In genomic region chr1:51515982-51516638, GRCh38 we compare ENCODE assay signal across 9 cellular contexts. TPM values are rescaled to one million over a fixed set of nuclear protein-coding genes. Genes with fewer than 3 reads are reported as not detected.
DNase-seq lines count a peak whose midpoint lies in the region; ATAC-seq, FAIRE-seq and TF ChIP-seq lines count a peak whose summit lies in the region.
"Had no signal": no experiment of that assay in that cellular context is flagged by ENCODE, and none has a peak within 500 bp of the region (broad histone marks: within the 10 kb centered on the region; RNA-seq: fewer than 3 reads in every experiment).

No MANE protein-coding gene starts in this region.

- H3K4me2 ChIP-seq in keratinocyte (ENCODE audit: control insufficient read depth, extremely low read depth, insufficient read depth, low read depth, low read length) = peak overlapping the region; percentile 74

- H3K36me3 ChIP-seq in keratinocyte (ENCODE audit: control insufficient read depth in 2 of 2, extremely low read depth in 1 of 2, insufficient read depth in 2 of 2, low read length in 2 of 2) = no peaks in the 10 kb centered on the region

- intact Hi-C loops in activated CD8-positive, alpha-beta T cell treated with anti-CD3 and anti-CD28 coated beads for 36 hours (cut with micrococcal nuclease) = no loop called here

- no peaks in the 10 kb centered on the region for H3K9me3 ChIP-seq in keratinocyte (ENCODE audit: control insufficient read depth, low read depth, low read length)

- no peak for FAIRE-seq in keratinocyte (lab: Jason Lieb, UNC)

- H4K20me1 ChIP-seq in keratinocyte (ENCODE audit: control insufficient read depth, extremely low read depth, insufficient read depth, low read length) = no peaks in the 10 kb centered on the region

- DNase-seq in activated CD8-positive, alpha-beta T cell treated with anti-CD3 and anti-CD28 coated beads for 36 hours = no peak
- DNase-seq in activated CD8-positive, alpha-beta T cell treated with anti-CD3 and anti-CD28 coated beads, Interleukin-2, amount 10 ng/mL, durations not matched to agents 7 days and 5 days = no peak
- DNase-seq in keratinocyte (ENCODE audit: low read depth, low spot score) = no peak
- no peak for DNase-seq in stimulated activated naive B cell treated with anti-CD40 and anti-IgM and Interleukin-4, amounts not matched to agents 10 μg/mL and 1 μg/mL and 100 μg/mL, for 72 hours
- DNase-seq in stimulated activated CD4-positive, alpha-beta T cell treated with anti-CD3 and anti-CD28 coated beads, Interleukin-12 subunit alpha, Interleukin-12 subunit beta, amount 100 ng/mL, for 4 hours = no peak
- no peak for DNase-seq in NCI-H146 treated with DMSO at 0.1 percent for 48 hours (lab: John Stamatoyannopoulos, UW; ENCODE audit: unreplicated experiment)
- DNase-seq: NCI-H526 had no signal

- dilution Hi-C loops in keratinocyte (cut with MboI; ENCODE audit: extremely low pct_ligation_motif_present, low sequenced_read_pairs) = no loop called here

- no peaks in the 10 kb centered on the region for H3K27me3 ChIP-seq in keratinocyte (ENCODE audit: control insufficient read depth, extremely low read depth, insufficient read depth, low read length)

- no peaks in the 10 kb centered on the region for H3K27me3 Mint-ChIP-seq in activated CD8-positive, alpha-beta T cell treated with anti-CD3 and anti-CD28 coated beads for 36 hours
- no peaks in the 10 kb centered on the region for H3K27me3 Mint-ChIP-seq in activated CD8-positive, alpha-beta T cell treated with anti-CD3 and anti-CD28 coated beads, Interleukin-2, amount 10 ng/mL, durations not matched to agents 7 days and 5 days (ENCODE audit: low read depth)
- no peaks in the 10 kb centered on the region for H3K27me3 Mint-ChIP-seq in stimulated activated naive B cell treated with anti-CD40 and anti-IgM and Interleukin-4, amounts not matched to agents 10 μg/mL and 1 μg/mL and 100 μg/mL, for 72 hours

- no peaks in the 10 kb centered on the region for H3K9me1 ChIP-seq in keratinocyte (ENCODE audit: control insufficient read depth, extremely low read depth, insufficient read depth, low read length)

- CTCF ChIA-PET in activated CD8-positive, alpha-beta T cell treated with anti-CD3 and anti-CD28 coated beads for 36 hours (lab: Charles Lee) = interaction anchor here (1.0 to 1.5 kb wide), 2 partner anchors 11 to 17 kb away, joined by 3 to 5 read pairs; no protein-coding TSS in a partner anchor
- CTCF ChIA-PET in activated CD8-positive, alpha-beta T cell treated with anti-CD3 and anti-CD28 coated beads, Interleukin-2, amount 10 ng/mL, durations not matched to agents 7 days and 5 days (lab: Charles Lee) = interaction anchor here (0.9 to 1.5 kb wide), 5 partner anchors 18 to 111 kb away, joined by 3 to 5 read pairs (median 3); no protein-coding TSS in a partner anchor

- no peak overlapping the region for H2AFZ ChIP-seq in keratinocyte (ENCODE audit: control insufficient read depth, low read length)

- H3K79me2 ChIP-seq in keratinocyte (ENCODE audit: control insufficient read depth, insufficient read depth, low read length) = peaks cover 74% of the 10 kb centered on the region

- H3K9me3 Mint-ChIP-seq in activated CD8-positive, alpha-beta T cell treated with anti-CD3 and anti-CD28 coated beads for 36 hours = no peaks in the 10 kb centered on the region
- H3K9me3 Mint-ChIP-seq in activated CD8-positive, alpha-beta T cell treated with anti-CD3 and anti-CD28 coated beads, Interleukin-2, amount 10 ng/mL, durations not matched to agents 7 days and 5 days (ENCODE audit: insufficient read depth) = no peaks in the 10 kb centered on the region
- peaks cover 0 to 3% of the 10 kb centered on the region in 2 donors for H3K9me3 Mint-ChIP-seq in stimulated activated naive B cell treated with anti-CD40 and anti-IgM and Interleukin-4, amounts not matched to agents 10 μg/mL and 1 μg/mL and 100 μg/mL, for 72 hours

- H3K27ac Mint-ChIP-seq in activated CD8-positive, alpha-beta T cell treated with anti-CD3 and anti-CD28 coated beads for 36 hours = peak overlapping the region; percentile 66
- H3K27ac Mint-ChIP-seq in activated CD8-positive, alpha-beta T cell treated with anti-CD3 and anti-CD28 coated beads, Interleukin-2, amount 10 ng/mL, durations not matched to agents 7 days and 5 days = no peak overlapping the region
- H3K27ac Mint-ChIP-seq in stimulated activated naive B cell treated with anti-CD40 and anti-IgM and Interleukin-4, amounts not matched to agents 10 μg/mL and 1 μg/mL and 100 μg/mL, for 72 hours = peak overlapping the region; percentile 83

- H3K9ac ChIP-seq in keratinocyte (ENCODE audit: control insufficient read depth, extremely low read depth, insufficient read depth, low read length) = no peak overlapping the region

- no peak for ATAC-seq in activated CD8-positive, alpha-beta T cell treated with anti-CD3 and anti-CD28 coated beads for 36 hours
- ATAC-seq in activated CD8-positive, alpha-beta T cell treated with anti-CD3 and anti-CD28 coated beads, Interleukin-2, amount 10 ng/mL, durations not matched to agents 7 days and 5 days = no peak
- ATAC-seq in stimulated activated naive B cell treated with anti-CD40 and anti-IgM and Interleukin-4, amounts not matched to agents 10 μg/mL and 1 μg/mL and 100 μg/mL, for 72 hours (replicated peaks) = no peak
- ATAC-seq in HG03342 (IDR thresholded peaks at IDR 0.05; ENCODE audit: unreplicated experiment) = no peak

- peaks cover 27% of the 10 kb centered on the region for H3K4me1 ChIP-seq in keratinocyte (ENCODE audit: control insufficient read depth, extremely low read depth, insufficient read depth, low read length)

- peaks cover 63% of the 10 kb centered on the region for H3K4me1 Mint-ChIP-seq in activated CD8-positive, alpha-beta T cell treated with anti-CD3 and anti-CD28 coated beads for 36 hours (ENCODE audit: low read depth)
- peaks cover 73% of the 10 kb centered on the region for H3K4me1 Mint-ChIP-seq in activated CD8-positive, alpha-beta T cell treated with anti-CD3 and anti-CD28 coated beads, Interleukin-2, amount 10 ng/mL, durations not matched to agents 7 days and 5 days (ENCODE audit: low read depth)
- peaks cover 28 to 81% of the 10 kb centered on the region in 2 donors for H3K4me1 Mint-ChIP-seq in stimulated activated naive B cell treated with anti-CD40 and anti-IgM and Interleukin-4, amounts not matched to agents 10 μg/mL and 1 μg/mL and 100 μg/mL, for 72 hours

- TF ChIP-seq CTCF in activated CD8-positive, alpha-beta T cell treated with anti-CD3 and anti-CD28 coated beads for 36 hours (IDR thresholded peaks at IDR 0.05) = no peak
- TF ChIP-seq CTCF in VCaP (conservative IDR thresholded peaks at IDR 0.05) (no peak), keratinocyte (optimal IDR thresholded peaks at IDR 0.05 in 1 of 3, IDR thresholded peaks at IDR 0.05 in 1 of 3, conservative IDR thresholded peaks at IDR 0.05 in 1 of 3; ENCODE audit: extremely low read depth in 1 of 3, insufficient read depth in 2 of 3, low read length in 3 of 3) (no peak)

- POLR2A ChIA-PET in activated CD8-positive, alpha-beta T cell treated with anti-CD3 and anti-CD28 coated beads for 36 hours (lab: Charles Lee) = interaction anchor here (0.8 to 4.3 kb wide), 2 partner anchors 11 to 45 kb away, joined by 3 to 28 read pairs; no protein-coding TSS in a partner anchor
- POLR2A ChIA-PET in activated CD8-positive, alpha-beta T cell treated with anti-CD3 and anti-CD28 coated beads, Interleukin-2, amount 10 ng/mL, durations not matched to agents 7 days and 5 days (lab: Charles Lee) = interaction anchor here (1.0 kb wide), 1 partner anchor 53 kb away, joined by 3 read pairs; no protein-coding TSS in a partner anchor

- H3K36me3 Mint-ChIP-seq in activated CD8-positive, alpha-beta T cell treated with anti-CD3 and anti-CD28 coated beads for 36 hours (ENCODE audit: low read depth) = peaks cover 3% of the 10 kb centered on the region
- H3K36me3 Mint-ChIP-seq in activated CD8-positive, alpha-beta T cell treated with anti-CD3 and anti-CD28 coated beads, Interleukin-2, amount 10 ng/mL, durations not matched to agents 7 days and 5 days (ENCODE audit: low read depth) = peaks cover 3% of the 10 kb centered on the region
- peaks cover 2 to 20% of the 10 kb centered on the region in 2 donors for H3K36me3 Mint-ChIP-seq in stimulated activated naive B cell treated with anti-CD40 and anti-IgM and Interleukin-4, amounts not matched to agents 10 μg/mL and 1 μg/mL and 100 μg/mL, for 72 hours

- H3K27ac ChIP-seq in VCaP (peak overlapping the region; percentile 95), keratinocyte (ENCODE audit: control insufficient read depth, insufficient read depth, low read length) (no peak overlapping the region)

- peak overlapping the region; percentile 34 for H3K4me3 Mint-ChIP-seq in activated CD8-positive, alpha-beta T cell treated with anti-CD3 and anti-CD28 coated beads for 36 hours
- no peak overlapping the region for H3K4me3 Mint-ChIP-seq in activated CD8-positive, alpha-beta T cell treated with anti-CD3 and anti-CD28 coated beads, Interleukin-2, amount 10 ng/mL, durations not matched to agents 7 days and 5 days
- peak overlapping the region; percentile 53 to 74 for H3K4me3 Mint-ChIP-seq in stimulated activated naive B cell treated with anti-CD40 and anti-IgM and Interleukin-4, amounts not matched to agents 10 μg/mL and 1 μg/mL and 100 μg/mL, for 72 hours

- no peak overlapping the region for H3K4me3 ChIP-seq in keratinocyte (ENCODE audit: control insufficient read depth in 2 of 3, extremely low read depth in 1 of 3, insufficient read depth in 2 of 3, low read depth in 1 of 3, low read length in 3 of 3)

RNA-seq across cellular contexts. Expression of gene EPS15, which starts 3.0 kb away (rescaled TPM):
- 10 to 100 TPM; 56.6 to 63.6 TPM for total RNA-seq in activated CD8-positive, alpha-beta T cell treated with anti-CD3 and anti-CD28 coated beads for 36 hours
- 10 to 100 TPM; 57.2 to 58.4 TPM for total RNA-seq in activated CD8-positive, alpha-beta T cell treated with anti-CD3 and anti-CD28 coated beads, Interleukin-2, amount 10 ng/mL, durations not matched to agents 7 days and 5 days
- 19.4 to 35.3 TPM (median 33.2 TPM) in 3 replicates for polyA plus RNA-seq in keratinocyte
- 19.7 TPM for polyA plus RNA-seq in keratinocyte (2011; ENCODE audit: low read depth)
- polyA plus RNA-seq in keratinocyte (2011; cell fraction: cytosol; rRNA removed) = 18.5 and 34.7 TPM in 2 replicates
- polyA plus RNA-seq in keratinocyte (2011; cell fraction: nucleus; rRNA removed) = 21.6 and 29.4 TPM in 2 replicates
- 20.2 and 20.4 TPM in 2 replicates for polyA plus RNA-seq in keratinocyte (2012; ENCODE audit: low replicate concordance)
- polyA minus RNA-seq in keratinocyte = 9.4 to 59.2 TPM (median 30.4 TPM) in 3 replicates
- 37.0 TPM for polyA minus RNA-seq in keratinocyte (2011; cell fraction: cytosol; rRNA and poly(A)+ RNA removed)
- polyA minus RNA-seq in keratinocyte (2011; cell fraction: nucleus; rRNA and poly(A)+ RNA removed) = 20.6 and 38.0 TPM in 2 replicates
